In the genomic region with DNA sequence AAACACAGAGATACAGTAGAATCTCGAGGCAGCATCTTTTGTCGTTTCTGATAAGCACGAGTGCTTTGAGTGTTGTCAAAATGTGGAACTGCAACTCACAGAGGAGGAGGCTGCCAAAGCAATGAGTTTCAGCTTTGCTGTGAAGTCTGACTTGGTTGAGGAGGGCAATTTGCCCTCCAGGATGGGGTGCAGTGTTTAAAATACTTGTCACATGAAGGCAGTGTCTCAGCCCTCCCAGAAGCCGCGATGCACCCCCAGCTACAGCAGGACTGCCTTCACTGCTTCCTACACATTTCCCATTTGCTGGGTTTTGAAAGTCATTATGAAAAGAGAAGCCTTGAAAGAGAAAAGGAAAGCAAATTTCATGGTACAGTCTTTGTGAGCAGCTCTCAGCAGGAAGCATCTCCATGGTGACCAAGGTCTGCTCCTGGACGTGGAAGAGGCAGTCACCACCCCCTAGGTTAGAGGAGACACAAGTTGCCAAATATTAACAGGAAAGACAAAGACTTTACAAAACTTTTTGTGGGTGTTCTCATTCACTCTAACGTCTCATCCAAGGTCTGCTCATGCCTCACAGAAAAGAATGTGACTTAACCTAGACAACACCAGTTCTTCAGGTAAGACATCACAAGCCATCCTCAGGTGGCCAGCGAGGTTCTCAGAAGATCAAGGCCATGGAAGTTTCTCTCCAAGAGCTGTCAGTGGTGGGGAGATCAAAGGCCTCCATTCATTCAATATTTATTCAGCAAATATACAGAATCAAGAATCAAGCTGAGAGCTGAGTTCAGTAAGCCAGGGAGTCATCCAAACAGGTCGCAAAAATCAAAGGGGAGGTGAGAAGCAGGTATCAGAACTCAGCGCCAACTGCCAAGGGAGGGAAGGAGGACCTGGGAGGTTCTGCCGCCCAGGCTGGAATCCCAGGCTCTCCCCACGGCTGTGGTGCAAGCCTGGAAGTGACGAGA, we compare ENCODE assay signal across 11 cellular contexts.
DNase-seq lines count a peak whose midpoint lies in the region; ATAC-seq, FAIRE-seq and TF ChIP-seq lines count a peak whose summit lies in the region.
"Had no signal": no experiment of that assay in that cellular context is flagged by ENCODE, and none has a peak within 500 bp of the region (broad histone marks: within the 10 kb centered on the region; RNA-seq: fewer than 3 reads in every experiment).

No MANE protein-coding gene starts in this region.

- SMC1A ChIA-PET in GM12878 (lab: Charles Lee; ENCODE audit: uncharacterized antibody, unreplicated experiment), result no interaction called here

- RAD21 ChIA-PET in GM12878 (lab: Charles Lee; ENCODE audit: unreplicated experiment), result interaction anchor here (1.5 kb wide), 1 partner anchor 13 kb away, joined by 5 read pairs; no protein-coding TSS in a partner anchor

- no peaks in the 10 kb centered on the region for H4K20me1 ChIP-seq in GM12878 (ENCODE audit: control insufficient read depth, insufficient read depth)

- H3K9me3 Mint-ChIP-seq in CD8-positive, alpha-beta memory T cell, result no peaks in the 10 kb centered on the region
- H3K9me3 Mint-ChIP-seq: effector memory CD8-positive, alpha-beta T cell had no signal

- 0 out of 2 replicates have a peak overlapping the region, but pooled peaks have one; percentile 20 for H3K9ac ChIP-seq in GM12878 (ENCODE audit: control insufficient read depth, insufficient read depth, low read length)

- TF ChIP-seq CTCF in GM12878 (IDR thresholded peaks at IDR 0.05 in 2 of 3, conservative IDR thresholded peaks at IDR 0.05 in 1 of 3; ENCODE audit: control insufficient read depth in 2 of 3, extremely low read depth in 1 of 3, insufficient read depth in 1 of 3, low read depth in 3 of 3, low read length in 3 of 3), result no peak

- TF ChIP-seq RAD21 in GM12878 (IDR thresholded peaks at IDR 0.05; ENCODE audit: insufficient read depth, low read depth, low read length), result no peak

- ATAC-seq in GM19455 (IDR thresholded peaks at IDR 0.05; ENCODE audit: unreplicated experiment) (peak; percentile 90), HG03095 (IDR thresholded peaks at IDR 0.05; ENCODE audit: unreplicated experiment) (peak; percentile 87), GM12878 (peak; percentile 89)
- ATAC-seq: effector memory CD8-positive, alpha-beta T cell had no signal

- H3K4me1 ChIP-seq in GM12878 (ENCODE audit: control insufficient read depth, insufficient read depth, low read length) (peaks cover 27% of the 10 kb centered on the region), SJCRH30 (no peaks in the 10 kb centered on the region)
- no peaks in the 10 kb centered on the region for H3K4me1 ChIP-seq in CD8-positive, alpha-beta memory T cell (ENCODE audit: insufficient read depth, low read length)

- peak overlapping the region; percentile 78 for H3K4me2 ChIP-seq in GM12878 (ENCODE audit: control insufficient read depth, insufficient read depth)

- POLR2A ChIA-PET in GM12878 (lab: Charles Lee), result no interaction called here
- POLR2A ChIA-PET in CD8-positive, alpha-beta memory T cell (lab: Charles Lee), result no interaction called here

- peaks cover 0 to 2% of the 10 kb centered on the region in 2 donors for H3K27me3 Mint-ChIP-seq in CD8-positive, alpha-beta memory T cell

- peak overlapping the region in 2 of 8 donors; percentile 5 to 80 for H3K27ac Mint-ChIP-seq in CD8-positive, alpha-beta memory T cell

- H3K27ac ChIP-seq in GM12878 (ENCODE audit: control insufficient read depth, insufficient read depth) (peak overlapping the region; percentile 34), SJCRH30 (no peak overlapping the region)
- no peak overlapping the region for H3K27ac ChIP-seq in CD8-positive, alpha-beta memory T cell (ENCODE audit: low read depth, low read length)

- no peaks in the 10 kb centered on the region for H3K36me3 Mint-ChIP-seq in CD8-positive, alpha-beta memory T cell

- in situ Hi-C loops in GM12878 (cut with MboI), result no loop called here

- H3K27me3 ChIP-seq in GM12878 (replicated peaks in 1 of 2; ENCODE audit: control insufficient read depth in 2 of 2, insufficient read depth in 2 of 2, low read length in 1 of 2) (no peaks in the 10 kb centered on the region), SJCRH30 (no peaks in the 10 kb centered on the region)
- H3K27me3 ChIP-seq in CD8-positive, alpha-beta memory T cell (ENCODE audit: insufficient read depth, low read length, poor library complexity, severe bottlenecking), result no peaks in the 10 kb centered on the region

- WGBS in GM12878 (ENCODE audit: insufficient coverage, insufficient replicate concordance, low lambda C conversion rate, missing lambda C conversion rate), result 10% methylated on average over 12 of the region's 13 CpGs

- H3K4me3 Mint-ChIP-seq in CD8-positive, alpha-beta memory T cell, result no peak overlapping the region
- H3K4me3 Mint-ChIP-seq: effector memory CD8-positive, alpha-beta T cell had no signal

- H3K79me2 ChIP-seq in GM12878 (ENCODE audit: control insufficient read depth, insufficient read depth, low read length), result no peaks in the 10 kb centered on the region

- no peak for TF ChIP-seq EP300 in GM12878 (IDR thresholded peaks at IDR 0.05; ENCODE audit: borderline replicate concordance in 1 of 2, control insufficient read depth in 1 of 2, low read depth in 2 of 2, low read length in 2 of 2)

- FAIRE-seq in GM18507 (lab: Jason Lieb, UNC) (peak; percentile 95), GM12878 (lab: Jason Lieb, UNC) (peak; percentile 85)

- DNase-seq in GM18507 (ENCODE audit: extremely low spot score, insufficient read length, low read depth) (peak; percentile 40), GM12878 (ENCODE audit: low read depth, low spot score) (peak; percentile 56), H4 (ENCODE audit: low spot score) (no peak), NK-92 (lab: John Stamatoyannopoulos, UW; ENCODE audit: unreplicated experiment) (no peak), SJCRH30 (no peak)
- no peak for DNase-seq in CD8-positive, alpha-beta memory T cell
- DNase-seq: activated T-cell treated with anti-CD3 and anti-CD28 coated beads for 4 hours; effector memory CD8-positive, alpha-beta T cell; kidney glomerular epithelial cell had no signal

- CTCF ChIA-PET in GM12878 (lab: Yijun Ruan, JAX), result no interaction called here
- CTCF ChIA-PET in CD8-positive, alpha-beta memory T cell (lab: Charles Lee), result no interaction called here

- H3K4me3 ChIP-seq in GM12878 (peak overlapping the region; percentile 38), SJCRH30 (no peak overlapping the region)
- no peak overlapping the region for H3K4me3 ChIP-seq in CD8-positive, alpha-beta memory T cell (ENCODE audit: low read length)

- H3K36me3 ChIP-seq in GM12878 (ENCODE audit: control insufficient read depth in 2 of 2, insufficient read depth in 2 of 2, low read length in 1 of 2), result no peaks in the 10 kb centered on the region
- no peaks in the 10 kb centered on the region for H3K36me3 ChIP-seq in CD8-positive, alpha-beta memory T cell (ENCODE audit: insufficient read depth, low read length)
- no peaks in the 10 kb centered on the region for H3K36me3 ChIP-seq in SJCRH30

- no peak for TF ChIP-seq POLR2A in GM12878 (IDR thresholded peaks at IDR 0.05; ENCODE audit: low read depth, low read length)

- H3K9me3 ChIP-seq in GM12878 (replicated peaks; ENCODE audit: control insufficient read depth, insufficient read depth, low read length), result no peaks in the 10 kb centered on the region
- no peaks in the 10 kb centered on the region for H3K9me3 ChIP-seq in CD8-positive, alpha-beta memory T cell (ENCODE audit: low read length)
- H3K9me3 ChIP-seq in SJCRH30 (replicated peaks), result no peaks in the 10 kb centered on the region

- intact Hi-C loops in GM12878 (cut with micrococcal nuclease; ENCODE audit: unreplicated experiment), result no loop called here

- H3K4me1 Mint-ChIP-seq in CD8-positive, alpha-beta memory T cell, result peaks cover 5 to 13% (median 7%) of the 10 kb centered on the region in 3 donors

- BruUV-seq in GM12878 (replicated peaks; lab: Mats Ljungman, UMichigan), result no TSS peak

- H2AFZ ChIP-seq in GM12878 (ENCODE audit: control insufficient read depth, low read depth, low read length), result peak overlapping the region; percentile 55

TF ChIP-seq in GM12878, 131 proteins besides CTCF, POLR2A, EP300 and RAD21 (continues in another document):
- TF ChIP-seq HDAC6 (IDR thresholded peaks at IDR 0.05; ENCODE audit: unreplicated experiment) (no peak), ATF7 (IDR thresholded peaks at IDR 0.05; ENCODE audit: low read depth) (no peak), SPI1 (IDR thresholded peaks at IDR 0.05; ENCODE audit: borderline replicate concordance, insufficient read depth, low read depth, low read length) (peak; percentile 91), ZNF622 (IDR thresholded peaks at IDR 0.05) (no peak)
- TF ChIP-seq, protein P1, sequence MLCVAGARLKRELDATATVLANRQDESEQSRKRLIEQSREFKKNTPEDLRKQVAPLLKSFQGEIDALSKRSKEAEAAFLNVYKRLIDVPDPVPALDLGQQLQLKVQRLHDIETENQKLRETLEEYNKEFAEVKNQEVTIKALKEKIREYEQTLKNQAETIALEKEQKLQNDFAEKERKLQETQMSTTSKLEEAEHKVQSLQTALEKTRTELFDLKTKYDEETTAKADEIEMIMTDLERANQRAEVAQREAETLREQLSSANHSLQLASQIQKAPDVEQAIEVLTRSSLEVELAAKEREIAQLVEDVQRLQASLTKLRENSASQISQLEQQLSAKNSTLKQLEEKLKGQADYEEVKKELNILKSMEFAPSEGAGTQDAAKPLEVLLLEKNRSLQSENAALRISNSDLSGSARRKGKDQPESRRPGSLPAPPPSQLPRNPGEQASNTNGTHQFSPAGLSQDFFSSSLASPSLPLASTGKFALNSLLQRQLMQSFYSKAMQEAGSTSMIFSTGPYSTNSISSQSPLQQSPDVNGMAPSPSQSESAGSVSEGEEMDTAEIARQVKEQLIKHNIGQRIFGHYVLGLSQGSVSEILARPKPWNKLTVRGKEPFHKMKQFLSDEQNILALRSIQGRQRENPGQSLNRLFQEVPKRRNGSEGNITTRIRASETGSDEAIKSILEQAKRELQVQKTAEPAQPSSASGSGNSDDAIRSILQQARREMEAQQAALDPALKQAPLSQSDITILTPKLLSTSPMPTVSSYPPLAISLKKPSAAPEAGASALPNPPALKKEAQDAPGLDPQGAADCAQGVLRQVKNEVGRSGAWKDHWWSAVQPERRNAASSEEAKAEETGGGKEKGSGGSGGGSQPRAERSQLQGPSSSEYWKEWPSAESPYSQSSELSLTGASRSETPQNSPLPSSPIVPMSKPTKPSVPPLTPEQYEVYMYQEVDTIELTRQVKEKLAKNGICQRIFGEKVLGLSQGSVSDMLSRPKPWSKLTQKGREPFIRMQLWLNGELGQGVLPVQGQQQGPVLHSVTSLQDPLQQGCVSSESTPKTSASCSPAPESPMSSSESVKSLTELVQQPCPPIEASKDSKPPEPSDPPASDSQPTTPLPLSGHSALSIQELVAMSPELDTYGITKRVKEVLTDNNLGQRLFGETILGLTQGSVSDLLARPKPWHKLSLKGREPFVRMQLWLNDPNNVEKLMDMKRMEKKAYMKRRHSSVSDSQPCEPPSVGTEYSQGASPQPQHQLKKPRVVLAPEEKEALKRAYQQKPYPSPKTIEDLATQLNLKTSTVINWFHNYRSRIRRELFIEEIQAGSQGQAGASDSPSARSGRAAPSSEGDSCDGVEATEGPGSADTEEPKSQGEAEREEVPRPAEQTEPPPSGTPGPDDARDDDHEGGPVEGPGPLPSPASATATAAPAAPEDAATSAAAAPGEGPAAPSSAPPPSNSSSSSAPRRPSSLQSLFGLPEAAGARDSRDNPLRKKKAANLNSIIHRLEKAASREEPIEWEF (IDR thresholded peaks at IDR 0.05; ENCODE audit: insufficient replicate concordance, low read depth, low read length), result no peak

Comparison
In these comparisons a context has a peak if more than half of its experiments do, and no peak if none do; other contexts are left out.
1. DNase-seq: peak in GM18507 (single experiment) and GM12878 (single experiment); none in H4 (single experiment), CD8-positive, alpha-beta memory T cell (0 of 5), NK-92 (single experiment) and SJCRH30 (0 of 2).
2. Peak in every context shown above with its lines, with median percentiles within 50 percentile points of each other: ATAC-seq.